In the genomic region with DNA sequence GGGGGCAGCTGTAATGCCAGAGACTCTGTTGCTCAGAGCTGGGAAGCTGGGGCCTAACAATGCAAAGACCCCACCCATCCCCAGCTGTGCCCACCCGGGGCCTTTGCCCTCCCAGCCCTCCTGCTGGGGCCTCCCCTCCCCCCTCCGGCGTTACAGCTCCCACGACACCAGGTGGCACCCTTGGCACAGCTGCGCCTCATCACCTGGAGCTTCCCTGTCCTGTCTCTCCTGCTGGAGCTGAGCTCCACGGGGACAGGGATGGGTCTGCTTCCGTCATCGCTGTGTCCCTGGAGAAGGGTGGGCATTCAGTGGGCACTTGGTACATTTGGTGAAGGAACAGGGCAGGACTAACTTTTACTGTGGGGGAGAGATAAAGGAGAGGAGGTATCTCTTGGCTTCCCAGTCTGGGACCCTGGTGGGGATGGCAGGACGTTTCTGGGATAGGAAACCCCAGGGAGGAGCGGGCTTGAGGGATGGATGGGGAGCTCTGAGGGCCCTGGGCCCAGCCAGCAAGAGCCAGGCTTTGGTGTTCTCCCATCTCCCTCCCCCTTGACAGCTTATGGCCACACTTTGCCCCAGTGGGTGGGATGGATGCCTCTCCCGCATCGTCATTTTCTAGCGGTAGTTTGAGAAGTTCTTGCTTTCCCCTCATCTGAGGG, we compare ENCODE assay signal across 13 cellular contexts.
A peak's percentile ranks its signal among the peaks of the same experiment; 100 is the strongest.
DNase-seq lines count a peak whose midpoint lies in the region; ATAC-seq and TF ChIP-seq lines count a peak whose summit lies in the region.
"Had no signal": no experiment of that assay in that cellular context is flagged by ENCODE, and none has a peak within 500 bp of the region (broad histone marks: within the 10 kb centered on the region; RNA-seq: fewer than 3 reads in every experiment).

No MANE protein-coding gene starts in this region.

- H3K9ac ChIP-seq in OCI-LY1 (ENCODE audit: low read length), result no peak overlapping the region

- no peaks in the 10 kb centered on the region for H3K36me3 Mint-ChIP-seq in MCF 10A (ENCODE audit: insufficient read depth, unreplicated experiment)
- no peaks in the 10 kb centered on the region for H3K36me3 Mint-ChIP-seq in type B pancreatic cell
- H3K36me3 Mint-ChIP-seq: immature natural killer cell had no signal

- DNase-seq in T47D (ENCODE audit: low read depth in 1 of 2, low spot score in 1 of 2) (peak; percentile 16), MCF 10A (ENCODE audit: unreplicated experiment) (no peak), head of caudate nucleus (peak in 40 of 42 donors; percentile 32 to 82 (median 62)), type B pancreatic cell (ENCODE audit: extremely low spot score, unreplicated experiment) (peak; percentile 49), T1000 (lab: John Stamatoyannopoulos, UW) (no peak), left ventricle myocardium superior (no peak)
- DNase-seq: DMS53, gastrocnemius medialis, immature natural killer cell had no signal

- no peaks in the 10 kb centered on the region for H3K9me3 ChIP-seq in OCI-LY1 (ENCODE audit: low read length)
- H3K9me3 ChIP-seq: gastrocnemius medialis had no signal

- H3K4me1 ChIP-seq in OCI-LY1 (ENCODE audit: insufficient read depth, low read length, severe bottlenecking), result no peaks in the 10 kb centered on the region
- H3K4me1 ChIP-seq: gastrocnemius medialis, tibial artery had no signal

- H2AFZ ChIP-seq in OCI-LY1 (ENCODE audit: low read length), result no peak overlapping the region

- intact Hi-C loops in MCF 10A (cut with micrococcal nuclease) (no loop called here), head of caudate nucleus (cut with DNase I) (no loop called here), left ventricle myocardium superior (cut with micrococcal nuclease) (no loop called here)

- H3K27me3 ChIP-seq in OCI-LY1 (ENCODE audit: insufficient read depth, low read length), result peaks cover 4% of the 10 kb centered on the region

- no peaks in the 10 kb centered on the region for H3K79me2 ChIP-seq in OCI-LY1 (ENCODE audit: insufficient read depth, low read length)

- H3K4me3 Mint-ChIP-seq in MCF 10A (ENCODE audit: unreplicated experiment) (no peak overlapping the region), type B pancreatic cell (no peak overlapping the region)
- H3K4me3 Mint-ChIP-seq: immature natural killer cell had no signal

- POLR2A ChIA-PET in MCF 10A (lab: Yijun Ruan, JAX), result interaction anchor here (1.2 kb wide), 1 partner anchor 53 kb away, joined by 3 read pairs; no protein-coding TSS in a partner anchor

- no peak overlapping the region for H3K4me2 ChIP-seq in OCI-LY1 (ENCODE audit: low read length)

- no peak overlapping the region for H3K27ac ChIP-seq in OCI-LY1 (ENCODE audit: low read depth, low read length, poor library complexity, severe bottlenecking)
- H3K27ac ChIP-seq: gastrocnemius medialis, tibial artery had no signal

- H3K4me1 Mint-ChIP-seq in MCF 10A (ENCODE audit: insufficient read depth, unreplicated experiment) (peaks cover 22% of the 10 kb centered on the region), type B pancreatic cell (ENCODE audit: unreplicated experiment) (peaks cover 27% of the 10 kb centered on the region)
- H3K4me1 Mint-ChIP-seq: immature natural killer cell had no signal

- H3K9me3 Mint-ChIP-seq in MCF 10A (ENCODE audit: unreplicated experiment), result no peaks in the 10 kb centered on the region
- peaks cover 8% of the 10 kb centered on the region for H3K9me3 Mint-ChIP-seq in type B pancreatic cell
- H3K9me3 Mint-ChIP-seq: immature natural killer cell had no signal

- in situ Hi-C loops in T47D (cut with HindIII; ENCODE audit: low pct_unique_long_range_greater_than_20kb, low sequenced_read_pairs), result no loop called here

- peaks cover 21% of the 10 kb centered on the region for H3K27me3 Mint-ChIP-seq in MCF 10A (ENCODE audit: insufficient read depth, unreplicated experiment)
- H3K27me3 Mint-ChIP-seq in type B pancreatic cell, result peaks cover 49% of the 10 kb centered on the region

- ATAC-seq in GM21360 (IDR thresholded peaks at IDR 0.05; ENCODE audit: unreplicated experiment) (no peak), left ventricle myocardium superior (no peak)
- ATAC-seq: gastrocnemius medialis, Right ventricle myocardium inferior had no signal

- no peak for TF ChIP-seq CTCF in MCF 10A (IDR thresholded peaks at IDR 0.05; ENCODE audit: unreplicated experiment)
- peak; percentile 9; the same call in 1 of the 2 replicates for TF ChIP-seq CTCF in OCI-LY1 (IDR thresholded peaks at IDR 0.05; ENCODE audit: low read length)
- TF ChIP-seq CTCF in type B pancreatic cell (conservative IDR thresholded peaks at IDR 0.05), result no peak

- no peaks in the 10 kb centered on the region for H4K20me1 ChIP-seq in OCI-LY1 (ENCODE audit: insufficient read depth, low read length)

- H3K27ac Mint-ChIP-seq in MCF 10A (ENCODE audit: low read depth, unreplicated experiment) (no peak overlapping the region), type B pancreatic cell (no peak overlapping the region)
- H3K27ac Mint-ChIP-seq: immature natural killer cell had no signal

- no peak overlapping the region for H3K4me3 ChIP-seq in OCI-LY1 (ENCODE audit: low read depth, low read length, poor library complexity, severe bottlenecking)
- H3K4me3 ChIP-seq: gastrocnemius medialis, tibial artery had no signal

- H3F3A ChIP-seq in OCI-LY1 (ENCODE audit: insufficient read depth, low read length), result no peaks in the 10 kb centered on the region

- no peaks in the 10 kb centered on the region for H3K36me3 ChIP-seq in OCI-LY1 (ENCODE audit: insufficient read depth, low read length)
- H3K36me3 ChIP-seq: gastrocnemius medialis, tibial artery had no signal

- no TSS peak for BruUV-seq in MCF 10A (replicated peaks; lab: Mats Ljungman, UMichigan)

- H3K9me2 ChIP-seq in OCI-LY1 (ENCODE audit: low read depth, low read length), result no peaks in the 10 kb centered on the region

- CTCF ChIA-PET in MCF 10A (lab: Yijun Ruan, JAX), result interaction anchor here (0.6 to 2.7 kb wide), 5 partner anchors 14 to 160 kb away, joined by 3 to 10 read pairs (median 3); no protein-coding TSS in a partner anchor

Comparison
In these comparisons a context has a peak if more than half of its experiments do, and no peak if none do; other contexts are left out.
1. DNase-seq: peak in T47D (2 of 2), head of caudate nucleus (40 of 42) and type B pancreatic cell (single experiment); none in MCF 10A (single experiment), T1000 (single experiment) and left ventricle myocardium superior (single experiment).